ENCODE assay signal across 21 cellular contexts in the genomic region with DNA sequence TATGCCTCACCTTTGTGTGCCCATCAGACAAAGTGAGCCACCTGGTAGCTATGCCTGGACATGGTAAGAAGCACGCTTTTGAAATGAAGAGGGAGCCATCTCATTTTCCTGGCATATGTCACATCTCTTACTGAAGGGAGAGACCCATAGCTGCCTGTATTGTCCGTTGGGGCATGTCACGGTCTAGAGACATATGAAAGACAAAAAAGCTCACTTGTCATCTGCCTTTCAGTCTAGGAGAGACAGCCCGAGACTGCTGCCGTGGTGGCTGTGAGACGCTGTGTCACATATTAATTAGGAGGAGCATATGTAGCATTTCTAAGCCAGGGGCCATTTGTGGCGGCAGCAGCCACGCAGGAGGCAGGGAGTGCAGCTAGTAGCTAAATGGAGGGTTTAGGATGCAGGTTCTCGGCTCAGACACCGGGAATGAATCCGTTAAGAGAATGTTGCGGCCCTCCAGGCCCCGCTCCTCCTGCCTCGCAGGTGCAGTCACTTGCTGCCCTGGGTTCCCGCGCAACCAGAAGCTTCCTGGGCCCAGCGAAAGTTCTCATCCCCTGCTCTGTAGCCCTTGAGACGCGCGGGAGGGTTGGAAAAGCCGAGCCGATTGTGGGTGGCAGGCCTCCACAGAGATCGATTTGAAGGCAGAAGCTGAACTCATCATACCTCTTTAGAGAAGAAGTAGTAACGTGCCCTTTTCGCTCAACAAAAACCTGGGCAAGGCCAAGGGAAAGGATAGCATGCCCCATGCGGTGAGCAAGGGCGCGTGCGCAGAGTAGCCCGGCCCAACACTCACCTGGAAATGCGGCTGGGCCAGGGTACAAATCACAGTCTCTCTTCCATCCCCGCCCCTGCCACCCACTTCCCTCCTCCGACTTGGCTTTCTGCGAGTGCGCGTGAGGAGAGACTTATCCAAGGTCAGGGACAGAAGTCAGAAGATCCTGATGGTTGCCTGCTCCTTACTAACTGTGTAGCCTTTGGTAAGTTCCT.
"Had no signal": no experiment of that assay in that cellular context is flagged by ENCODE, and none has a peak within 500 bp of the region (broad histone marks: within the 10 kb centered on the region; RNA-seq: fewer than 3 reads in every experiment).

No MANE protein-coding gene starts in this region.

- H3K27me3 ChIP-seq: brain microvascular endothelial cell, colonic mucosa, gastroesophageal sphincter, heart left ventricle, tibial nerve had no signal

- H3K36me3 Mint-ChIP-seq: activated naive CD4-positive, alpha-beta T cell treated with anti-CD3 and anti-CD28 coated beads, Interleukin-2, amount 50 U/mL, for 72 hours; natural killer cell; WTC11 had no signal

- H3K9me3 Mint-ChIP-seq: activated naive CD4-positive, alpha-beta T cell treated with anti-CD3 and anti-CD28 coated beads, Interleukin-2, amount 50 U/mL, for 72 hours; natural killer cell; stimulated activated naive CD8-positive, alpha-beta T cell treated with anti-CD3 and anti-CD28 coated beads, Interleukin-15, Interleukin-2, amounts not matched to agents 100 ng/mL and 50 ng/mL, for 24 hours; T-helper 1 cell treated with Interleukin-12 subunit alpha and Interleukin-12 subunit beta and Interleukin-4 antibody, amounts not matched to agents 30 μg/mL and 1 μg/mL, for 36 hours had no signal

- H3K36me3 ChIP-seq: brain microvascular endothelial cell, colonic mucosa, gastroesophageal sphincter, heart left ventricle, tibial nerve had no signal

- H3K4me3 ChIP-seq: colonic mucosa, gastroesophageal sphincter, heart left ventricle, psoas muscle, tibial nerve had no signal

- H3K27ac ChIP-seq: brain microvascular endothelial cell, colonic mucosa, gastroesophageal sphincter, heart left ventricle, psoas muscle, tibial nerve had no signal

- DNase-seq: activated T-cell treated with anti-CD3 and anti-CD28 coated beads, Interleukin-2, amount 50 U/mL, for 1 hour; brain microvascular endothelial cell; central memory CD4-positive, alpha-beta T cell; colonic mucosa; left ventricle myocardium superior; mammary epithelial cell; midbrain; natural killer cell; occipital lobe; psoas muscle; right cardiac atrium; stimulated activated CD4-positive, alpha-beta T cell treated with anti-CD3 and anti-CD28 coated beads, Interleukin-12 subunit alpha, Interleukin-12 subunit beta, amount 100 ng/mL, for 4 hours; stimulated activated CD4-positive, alpha-beta T cell treated with anti-CD3 and anti-CD28 coated beads, Interleukin-4, amount 100 ng/mL, for 4 hours; T1000 had no signal

- H3K27ac Mint-ChIP-seq: activated naive CD4-positive, alpha-beta T cell treated with anti-CD3 and anti-CD28 coated beads, Interleukin-2, amount 50 U/mL, for 72 hours; natural killer cell; stimulated activated naive CD8-positive, alpha-beta T cell treated with anti-CD3 and anti-CD28 coated beads, Interleukin-15, Interleukin-2, amounts not matched to agents 100 ng/mL and 50 ng/mL, for 24 hours; T-helper 1 cell treated with Interleukin-12 subunit alpha and Interleukin-12 subunit beta and Interleukin-4 antibody, amounts not matched to agents 30 μg/mL and 1 μg/mL, for 36 hours; WTC11 had no signal

- H3K4me3 Mint-ChIP-seq: natural killer cell; stimulated activated naive CD8-positive, alpha-beta T cell treated with anti-CD3 and anti-CD28 coated beads, Interleukin-15, Interleukin-2, amounts not matched to agents 100 ng/mL and 50 ng/mL, for 24 hours; T-helper 1 cell treated with Interleukin-12 subunit alpha and Interleukin-12 subunit beta and Interleukin-4 antibody, amounts not matched to agents 30 μg/mL and 1 μg/mL, for 36 hours; WTC11 had no signal

- H3K9me3 ChIP-seq: colonic mucosa, gastroesophageal sphincter, psoas muscle, tibial nerve had no signal

- H3K4me1 ChIP-seq: colonic mucosa, psoas muscle had no signal
